ENCODE assay signal across 8 cellular contexts in the genomic region with DNA sequence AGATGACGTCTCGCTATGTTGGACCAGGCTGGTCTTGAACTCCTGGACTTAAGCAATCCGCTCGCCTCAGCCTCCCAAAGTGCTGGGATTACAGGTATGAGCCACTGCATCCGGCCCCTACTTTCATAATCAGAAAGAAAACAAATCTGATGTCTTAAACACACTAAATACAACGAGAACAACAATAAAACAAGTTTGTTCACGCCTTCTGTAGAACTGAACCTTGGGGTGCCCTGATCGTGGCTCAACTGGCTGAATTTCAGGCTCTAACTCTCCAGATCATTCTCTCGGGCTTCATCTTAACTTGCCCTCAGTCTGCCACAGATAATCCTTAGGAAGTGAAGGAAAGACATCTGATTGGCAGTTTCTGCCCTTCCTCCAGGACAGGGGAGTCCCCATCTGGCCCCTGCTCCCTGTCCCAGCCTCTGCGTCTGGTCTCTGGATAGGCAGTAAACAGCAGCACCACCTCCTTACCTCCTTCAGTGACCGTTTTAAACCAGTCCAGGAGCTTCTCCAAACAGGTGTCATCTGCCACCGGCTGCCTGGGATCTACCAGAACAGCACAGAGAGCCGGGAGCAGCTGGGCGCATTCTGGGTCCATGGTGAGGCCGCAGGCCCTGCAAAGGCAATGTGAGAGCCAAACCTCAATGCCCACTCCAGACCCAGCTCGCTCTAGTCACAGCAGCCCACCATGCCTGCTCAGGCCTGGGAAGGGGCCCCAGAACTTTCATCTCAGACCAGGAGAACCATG. TPM values are rescaled to one million over a fixed set of nuclear protein-coding genes. Genes with fewer than 3 reads are reported as not detected.
DNase-seq lines count a peak whose midpoint lies in the region; ATAC-seq and TF ChIP-seq lines count a peak whose summit lies in the region.

No MANE protein-coding gene starts in this region.

- H2AFZ ChIP-seq in MM.1S (ENCODE audit: low read length): no peak overlapping the region

- no peaks in the 10 kb centered on the region for H4K20me1 ChIP-seq in MM.1S (ENCODE audit: insufficient read depth, low read length)

- H3K4me1 ChIP-seq in CD4-positive, CD25-positive, alpha-beta regulatory T cell (ENCODE audit: control insufficient read depth, insufficient read depth, low read length, poor library complexity, severe bottlenecking): peaks cover 40% of the 10 kb centered on the region
- peaks cover 10% of the 10 kb centered on the region; the same call in 1 of the 2 replicates for H3K4me1 ChIP-seq in MM.1S (ENCODE audit: low read length)
- peaks cover 11 to 31% of the 10 kb centered on the region in 2 donors for H3K4me1 ChIP-seq in duodenal mucosa (ENCODE audit: control insufficient read depth in 1 of 2, insufficient read depth in 2 of 2, low read length in 2 of 2)

- peaks cover 6% of the 10 kb centered on the region; the same call in 1 of the 2 replicates for H3F3A ChIP-seq in MM.1S (ENCODE audit: insufficient read depth, low read length)

- H3K36me3 ChIP-seq in CD4-positive, CD25-positive, alpha-beta regulatory T cell (ENCODE audit: control insufficient read depth, insufficient read depth, low read length): peaks cover under 1% of the 10 kb centered on the region
- H3K36me3 ChIP-seq in MM.1S (replicated peaks; ENCODE audit: insufficient read depth, low read length) (no peaks in the 10 kb centered on the region), duodenal mucosa (ENCODE audit: control insufficient read depth in 1 of 2, insufficient read depth in 2 of 2, low read length in 2 of 2) (peaks cover 0 to 6% of the 10 kb centered on the region in 2 donors)

- H3K9ac ChIP-seq in MM.1S (ENCODE audit: low read length) (peak overlapping the region; percentile 100; the same call in 1 of the 2 replicates), duodenal mucosa (ENCODE audit: low read depth in 1 of 2, low read length in 2 of 2) (peak overlapping the region; percentile 33 to 70)

- H3K4me3 ChIP-seq in CD4-positive, CD25-positive, alpha-beta regulatory T cell (ENCODE audit: low read depth, low read length): peak overlapping the region; percentile 59
- H3K4me3 ChIP-seq in MM.1S (ENCODE audit: low read length) (peak overlapping the region; percentile 86), duodenal mucosa (ENCODE audit: low read depth in 1 of 2, low read length in 2 of 2) (peak overlapping the region; percentile 74 to 85)

- no peaks in the 10 kb centered on the region for H3K9me3 Mint-ChIP-seq in CD4-positive, CD25-positive, alpha-beta regulatory T cell
- no peaks in the 10 kb centered on the region for H3K9me3 Mint-ChIP-seq in nephron progenitor cell

- peaks cover 0 to 59% (median 33%) of the 10 kb centered on the region in 4 donors for H3K4me1 Mint-ChIP-seq in CD4-positive, CD25-positive, alpha-beta regulatory T cell
- peaks cover 35% of the 10 kb centered on the region for H3K4me1 Mint-ChIP-seq in nephron progenitor cell

- ATAC-seq in CD4-positive, CD25-positive, alpha-beta regulatory T cell (ENCODE audit: low read depth in 2 of 2): no peak
- ATAC-seq in HG03342 (IDR thresholded peaks at IDR 0.05; ENCODE audit: unreplicated experiment): no peak

- peaks cover 24% of the 10 kb centered on the region for H3K79me2 ChIP-seq in MM.1S (ENCODE audit: low read length)

- H3K4me2 ChIP-seq in MM.1S (ENCODE audit: low read depth, low read length): peak overlapping the region; percentile 81

- no peak overlapping the region for H3K27ac ChIP-seq in CD4-positive, CD25-positive, alpha-beta regulatory T cell (ENCODE audit: insufficient read depth, low read length, poor library complexity, severe bottlenecking)
- H3K27ac ChIP-seq in MM.1S (ENCODE audit: low read length) (no peak overlapping the region), duodenal mucosa (ENCODE audit: low read depth, low read length) (no peak overlapping the region)

- no peaks in the 10 kb centered on the region for H3K9me2 ChIP-seq in MM.1S (replicated peaks; ENCODE audit: insufficient read depth, low read length)

- H3K36me3 Mint-ChIP-seq in CD4-positive, CD25-positive, alpha-beta regulatory T cell: peaks cover 7% of the 10 kb centered on the region
- peaks cover 32% of the 10 kb centered on the region for H3K36me3 Mint-ChIP-seq in nephron progenitor cell (ENCODE audit: low read depth)

- TF ChIP-seq CTCF in MM.1S (IDR thresholded peaks at IDR 0.05; ENCODE audit: low read length) (no peak), nephron progenitor cell (IDR thresholded peaks at IDR 0.05) (no peak)

- peak overlapping the region; percentile 63 to 76 (median 75) for H3K27ac Mint-ChIP-seq in CD4-positive, CD25-positive, alpha-beta regulatory T cell
- H3K27ac Mint-ChIP-seq in nephron progenitor cell: no peak overlapping the region

- H3K4me3 Mint-ChIP-seq in CD4-positive, CD25-positive, alpha-beta regulatory T cell: peak overlapping the region; percentile 87 to 95 (median 93)
- H3K4me3 Mint-ChIP-seq in nephron progenitor cell: peak overlapping the region; percentile 85

- no peaks in the 10 kb centered on the region for H3K27me3 ChIP-seq in CD4-positive, CD25-positive, alpha-beta regulatory T cell (ENCODE audit: control insufficient read depth, insufficient read depth, low read length)
- H3K27me3 ChIP-seq in MM.1S (replicated peaks; ENCODE audit: insufficient read depth, low read length) (no peaks in the 10 kb centered on the region), duodenal mucosa (ENCODE audit: control insufficient read depth in 1 of 2, insufficient read depth in 2 of 2, low read length in 2 of 2) (no peaks in the 10 kb centered on the region)

- DNase-seq in CD4-positive, CD25-positive, alpha-beta regulatory T cell: no peak
- no peak for DNase-seq in MM.1S
- no peak for DNase-seq in nephron progenitor cell
- no peak for DNase-seq in stimulated activated naive CD4-positive, alpha-beta T cell treated with Interleukin-2 at 50 U/mL for 16 hours (lab: John Stamatoyannopoulos, UW)
- DNase-seq in NCI-H1694 treated with DMSO at 0.1 percent for 48 hours (lab: John Stamatoyannopoulos, UW): no peak
- no peak for DNase-seq in NOMO-1 (lab: John Stamatoyannopoulos, UW; ENCODE audit: unreplicated experiment in 2 of 2)

- no peaks in the 10 kb centered on the region for H3K27me3 Mint-ChIP-seq in CD4-positive, CD25-positive, alpha-beta regulatory T cell
- H3K27me3 Mint-ChIP-seq in nephron progenitor cell (ENCODE audit: low read depth, poor library complexity): no peaks in the 10 kb centered on the region

- no peaks in the 10 kb centered on the region for H3K9me3 ChIP-seq in CD4-positive, CD25-positive, alpha-beta regulatory T cell (ENCODE audit: control insufficient read depth in 2 of 2, low read length in 2 of 2)
- no peaks in the 10 kb centered on the region for H3K9me3 ChIP-seq in MM.1S (replicated peaks; ENCODE audit: insufficient read depth, low read length)
- no peaks in the 10 kb centered on the region for H3K9me3 ChIP-seq in duodenal mucosa (ENCODE audit: control insufficient read depth in 1 of 2, low read length in 2 of 2)

RNA-seq across cellular contexts. Expression of gene BRAT1, which starts 1.3 kb away (rescaled TPM):
- 24.6 TPM for total RNA-seq in CD4-positive, CD25-positive, alpha-beta regulatory T cell
- polyA plus RNA-seq in CD4-positive, CD25-positive, alpha-beta regulatory T cell: 10 to 100 TPM; 21.4 to 36.6 (median 32.1) TPM

RNA-seq across cellular contexts. Expression of gene IQCE, which starts 4.8 kb away (rescaled TPM):
- 6.6 TPM for total RNA-seq in CD4-positive, CD25-positive, alpha-beta regulatory T cell
- 1 to 10 TPM in 1 of 4 donors, under 1 TPM in 3; 0.69 to 1.5 (median 0.91) TPM for polyA plus RNA-seq in CD4-positive, CD25-positive, alpha-beta regulatory T cell

RNA-seq across cellular contexts. Expression of gene LFNG, which starts 34.4 kb away (rescaled TPM):
- 215 TPM for total RNA-seq in CD4-positive, CD25-positive, alpha-beta regulatory T cell
- 1 to 10 TPM; 2.1 to 7.3 (median 2.8) TPM for polyA plus RNA-seq in CD4-positive, CD25-positive, alpha-beta regulatory T cell
